ENCODE assay signal across 9 cellular contexts in the genomic region with DNA sequence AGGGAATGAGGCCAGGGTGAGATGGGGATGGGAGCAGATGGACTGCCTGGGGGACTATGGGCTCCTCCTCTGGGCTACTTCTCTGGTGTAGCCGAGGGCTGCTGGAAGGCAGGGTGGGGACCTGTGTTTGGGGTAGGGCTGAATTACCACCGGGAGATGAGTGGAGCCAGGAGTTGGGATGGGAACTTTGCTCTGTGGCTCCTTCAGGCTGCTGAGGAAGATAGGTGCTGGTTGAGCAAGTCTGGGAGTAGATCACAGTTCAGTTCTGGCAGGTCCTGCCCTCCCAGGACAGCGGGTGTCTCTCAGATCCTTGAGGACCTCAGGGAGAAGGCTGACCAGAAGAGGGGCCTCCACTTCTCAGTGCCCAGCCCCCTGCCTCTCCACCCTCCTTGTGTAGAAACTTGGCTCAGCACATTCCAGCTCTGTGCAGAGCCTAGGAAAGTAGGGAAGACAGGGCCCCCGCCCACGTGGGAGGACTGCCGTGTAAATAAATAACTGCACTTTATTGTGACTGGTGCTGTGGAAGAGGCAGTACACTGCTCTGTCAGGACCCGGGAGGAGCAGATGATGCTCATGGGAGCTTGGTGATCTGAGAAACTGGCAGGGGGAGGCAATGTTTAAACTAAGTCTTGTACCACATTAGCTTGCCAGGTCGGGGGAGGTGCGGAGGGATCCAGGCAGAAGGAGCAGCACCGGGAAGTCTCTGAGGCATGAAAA. TPM values are rescaled to one million over a fixed set of nuclear protein-coding genes. Genes with fewer than 3 reads are reported as not detected.
DNase-seq lines count a peak whose midpoint lies in the region; ATAC-seq and FAIRE-seq lines count a peak whose summit lies in the region.
"Had no signal": no experiment of that assay in that cellular context is flagged by ENCODE, and none has a peak within 500 bp of the region (broad histone marks: within the 10 kb centered on the region; RNA-seq: fewer than 3 reads in every experiment).

No MANE protein-coding gene starts in this region.

- H3K4me2 ChIP-seq in BLaER1 treated with 17β-estradiol and CSF1 and Interleukin-3, amounts not matched to agents 10 nM and 100 nM: peak overlapping the region; percentile 56 to 99 (median 98)

- no peaks in the 10 kb centered on the region for H3K9me3 ChIP-seq in BLaER1 treated with 17β-estradiol and CSF1 and Interleukin-3, amounts not matched to agents 10 nM and 100 nM (replicated peaks in 1 of 11)
- no peaks in the 10 kb centered on the region for H3K9me3 ChIP-seq in HUES6 (ENCODE audit: control insufficient read depth, insufficient read depth, low read depth, low read length)

- no peaks in the 10 kb centered on the region for H3K27me3 Mint-ChIP-seq in central memory CD8-positive, alpha-beta T cell
- H3K27me3 Mint-ChIP-seq in natural killer cell treated with Interleukin-12 subunit alpha and Interleukin-12 subunit beta and Interleukin-15 and Interleukin-18, amount 100 ng/mL, for 72 hours: no peaks in the 10 kb centered on the region
- H3K27me3 Mint-ChIP-seq: progenitor cell of endocrine pancreas had no signal

- H4K20me1 ChIP-seq in BLaER1 treated with 17β-estradiol and CSF1 and Interleukin-3, amounts not matched to agents 10 nM and 100 nM: peaks cover 98 to 100% (median 99%) of the 10 kb centered on the region in 11 experiments

- DNase-seq in central memory CD8-positive, alpha-beta T cell (ENCODE audit: low spot score in 2 of 2): no peak
- peak; percentile 46 for DNase-seq in natural killer cell treated with Interleukin-12 subunit alpha and Interleukin-12 subunit beta and Interleukin-15 and Interleukin-18, amount 100 ng/mL, for 72 hours (ENCODE audit: low spot score)
- DNase-seq in NCI-H1417 treated with DMSO at 0.1 percent for 48 hours (lab: John Stamatoyannopoulos, UW) (no peak), urothelium cell line (ENCODE audit: low spot score) (no peak)

- H3K27ac Mint-ChIP-seq in central memory CD8-positive, alpha-beta T cell (ENCODE audit: low read depth): peak overlapping the region; percentile 4
- peak overlapping the region in 1 of 2 donors; percentile 88 for H3K27ac Mint-ChIP-seq in natural killer cell treated with Interleukin-12 subunit alpha and Interleukin-12 subunit beta and Interleukin-15 and Interleukin-18, amount 100 ng/mL, for 72 hours
- H3K27ac Mint-ChIP-seq: progenitor cell of endocrine pancreas had no signal

- H3K9me3 Mint-ChIP-seq in central memory CD8-positive, alpha-beta T cell: no peaks in the 10 kb centered on the region
- H3K9me3 Mint-ChIP-seq in natural killer cell treated with Interleukin-12 subunit alpha and Interleukin-12 subunit beta and Interleukin-15 and Interleukin-18, amount 100 ng/mL, for 72 hours: no peaks in the 10 kb centered on the region

- H3K36me3 ChIP-seq in BLaER1 treated with 17β-estradiol and CSF1 and Interleukin-3, amounts not matched to agents 10 nM and 100 nM: peaks cover 21 to 63% (median 53%) of the 10 kb centered on the region in 11 experiments
- no peaks in the 10 kb centered on the region for H3K36me3 ChIP-seq in HUES6 (ENCODE audit: control insufficient read depth, insufficient read depth, low read length)

- FAIRE-seq in urothelium cell line (lab: Jason Lieb, UNC): no peak

- peak overlapping the region in 7 of 11 experiments; percentile 15 to 69 (median 35); a peak in 7 of 22 replicates for H3K9ac ChIP-seq in BLaER1 treated with 17β-estradiol and CSF1 and Interleukin-3, amounts not matched to agents 10 nM and 100 nM
- peak overlapping the region; percentile 12 for H3K9ac ChIP-seq in HUES6 (ENCODE audit: low read length)

- H3K36me3 Mint-ChIP-seq in central memory CD8-positive, alpha-beta T cell (ENCODE audit: insufficient read depth): peaks cover 8% of the 10 kb centered on the region
- no peaks in the 10 kb centered on the region for H3K36me3 Mint-ChIP-seq in natural killer cell treated with Interleukin-12 subunit alpha and Interleukin-12 subunit beta and Interleukin-15 and Interleukin-18, amount 100 ng/mL, for 72 hours

- peaks cover 96 to 99% (median 98%) of the 10 kb centered on the region in 10 experiments for H3K4me1 ChIP-seq in BLaER1 treated with 17β-estradiol and CSF1 and Interleukin-3, amounts not matched to agents 10 nM and 100 nM
- H3K4me1 ChIP-seq in HUES6 (ENCODE audit: control insufficient read depth, insufficient read depth, low read length): peaks cover 48% of the 10 kb centered on the region

- peak overlapping the region; percentile 79 for H3K4me3 Mint-ChIP-seq in central memory CD8-positive, alpha-beta T cell
- peak overlapping the region; percentile 81 for H3K4me3 Mint-ChIP-seq in natural killer cell treated with Interleukin-12 subunit alpha and Interleukin-12 subunit beta and Interleukin-15 and Interleukin-18, amount 100 ng/mL, for 72 hours

- no peak overlapping the region for H3K4me3 ChIP-seq in BLaER1 treated with 17β-estradiol and CSF1 and Interleukin-3, amounts not matched to agents 10 nM and 100 nM
- H3K4me3 ChIP-seq in HUES6 (ENCODE audit: low read depth, low read length): no peak overlapping the region

- no peak overlapping the region for H3K27ac ChIP-seq in BLaER1 treated with 17β-estradiol and CSF1 and Interleukin-3, amounts not matched to agents 10 nM and 100 nM
- H3K27ac ChIP-seq in HUES6 (ENCODE audit: low read depth, low read length): no peak overlapping the region

- no peaks in the 10 kb centered on the region for H3K27me3 ChIP-seq in BLaER1 treated with 17β-estradiol and CSF1 and Interleukin-3, amounts not matched to agents 10 nM and 100 nM
- H3K27me3 ChIP-seq in HUES6 (ENCODE audit: control insufficient read depth, insufficient read depth, low read length): peaks cover 18% of the 10 kb centered on the region

- ATAC-seq in central memory CD8-positive, alpha-beta T cell (replicated peaks; ENCODE audit: extremely low read depth, poor library complexity, severe bottlenecking): no peak
- no peak for ATAC-seq in natural killer cell treated with Interleukin-12 subunit alpha and Interleukin-12 subunit beta and Interleukin-15 and Interleukin-18, amount 100 ng/mL, for 72 hours
- no peak for ATAC-seq in HG03565 (IDR thresholded peaks at IDR 0.05; ENCODE audit: unreplicated experiment)
- no peak for ATAC-seq in GM21717 (IDR thresholded peaks at IDR 0.05; ENCODE audit: unreplicated experiment)

- H3K4me1 Mint-ChIP-seq in central memory CD8-positive, alpha-beta T cell: peaks cover 73% of the 10 kb centered on the region
- H3K4me1 Mint-ChIP-seq in natural killer cell treated with Interleukin-12 subunit alpha and Interleukin-12 subunit beta and Interleukin-15 and Interleukin-18, amount 100 ng/mL, for 72 hours (ENCODE audit: low read depth in 2 of 2): peaks cover 50 to 72% of the 10 kb centered on the region in 2 donors

RNA-seq across cellular contexts. Expression of gene TET3, which starts 15.3 kb away (rescaled TPM):
- 10 to 100 TPM; 29.3 to 70.3 TPM for total RNA-seq in natural killer cell treated with Interleukin-12 subunit alpha and Interleukin-12 subunit beta and Interleukin-15 and Interleukin-18, amount 100 ng/mL, for 72 hours
